23 cellular contexts compared by ENCODE assay signal in genomic region chrX:103733017-103733416, GRCh38. TPM values are rescaled to one million over a fixed set of nuclear protein-coding genes. Genes with fewer than 3 reads are reported as not detected.
"Had no signal": no experiment of that assay in that cellular context is flagged by ENCODE, and none has a peak within 500 bp of the region (broad histone marks: within the 10 kb centered on the region; RNA-seq: fewer than 3 reads in every experiment).

No MANE protein-coding gene starts in this region.

- H3K4me3 Mint-ChIP-seq: activated CD8-positive, alpha-beta T cell treated with anti-CD3 and anti-CD28 coated beads, Interleukin-2, amount 10 ng/mL, durations not matched to agents 7 days and 5 days; activated naive CD8-positive, alpha-beta T cell; central memory CD8-positive, alpha-beta T cell; natural killer cell had no signal

- H3K27me3 Mint-ChIP-seq: activated naive CD8-positive, alpha-beta T cell had no signal

- H3K27ac Mint-ChIP-seq: activated CD8-positive, alpha-beta T cell treated with anti-CD3 and anti-CD28 coated beads, Interleukin-2, amount 10 ng/mL, durations not matched to agents 7 days and 5 days; activated naive CD8-positive, alpha-beta T cell; natural killer cell had no signal

- DNase-seq: activated CD4-positive, alpha-beta T cell treated with anti-CD3 and anti-CD28 coated beads for 1 hour; activated CD4-positive, alpha-beta T cell treated with anti-CD3 and anti-CD28 coated beads, Interleukin-2, amount 50 U/mL, for 1 hour; activated CD8-positive, alpha-beta T cell treated with anti-CD3 and anti-CD28 coated beads, Interleukin-2, amount 10 ng/mL, durations not matched to agents 7 days and 5 days; activated T-cell treated with anti-CD3 and anti-CD28 coated beads, Interleukin-2, amount 50 U/mL, for 1 hour; effector memory CD4-positive, alpha-beta T cell; heart left ventricle; left cardiac atrium; midbrain; natural killer cell; psoas muscle; stimulated activated CD4-positive, alpha-beta T cell treated with anti-CD3 and anti-CD28 coated beads, Interleukin-4, amount 100 ng/mL, for 24 hours; stimulated activated naive CD8-positive, alpha-beta T cell treated with anti-CD3 and anti-CD28 coated beads, Interleukin-15, Interleukin-2, amounts not matched to agents 100 U/mL and 50 U/mL, for 24 hours; T-helper 9 cell had no signal

- H3K4me1 ChIP-seq: gastroesophageal sphincter, psoas muscle had no signal

- H3K36me3 ChIP-seq: gastroesophageal sphincter, heart left ventricle, right atrium auricular region had no signal

- H3K27ac ChIP-seq: gastroesophageal sphincter, heart left ventricle, psoas muscle, right atrium auricular region had no signal

- H3K4me3 ChIP-seq: gastroesophageal sphincter, heart left ventricle, psoas muscle, right atrium auricular region had no signal

- H3K9me3 Mint-ChIP-seq: central memory CD8-positive, alpha-beta T cell; natural killer cell had no signal

- H3K36me3 Mint-ChIP-seq: activated naive CD8-positive, alpha-beta T cell; natural killer cell had no signal

- H3K27me3 ChIP-seq: gastroesophageal sphincter, right atrium auricular region had no signal

- H3K9me3 ChIP-seq: gastroesophageal sphincter, heart left ventricle, psoas muscle, right atrium auricular region had no signal

- ATAC-seq: activated CD8-positive, alpha-beta T cell treated with anti-CD3 and anti-CD28 coated beads, Interleukin-2, amount 10 ng/mL, durations not matched to agents 7 days and 5 days; esophagus mucosa; gastroesophageal sphincter; heart left ventricle; left cardiac atrium; natural killer cell; psoas muscle; stimulated activated naive CD8-positive, alpha-beta T cell treated with anti-CD3 and anti-CD28 coated beads, Interleukin-15, Interleukin-2, amounts not matched to agents 100 U/mL and 50 U/mL, for 24 hours had no signal

RNA-seq across cellular contexts. Expression of gene TMEM31, which starts 22.3 kb away (rescaled TPM):
- total RNA-seq: activated CD8-positive, alpha-beta T cell treated with anti-CD3 and anti-CD28 coated beads, Interleukin-2, amount 10 ng/mL, durations not matched to agents 7 days and 5 days; dermis microvascular lymphatic vessel endothelial cell; esophagus mucosa; gastroesophageal sphincter; heart left ventricle; left cardiac atrium; liver; natural killer cell; osteocyte; psoas muscle; right atrium auricular region; subcutaneous adipose tissue; ureter had no signal

RNA-seq across cellular contexts. Expression of gene PLP1, which starts 43.6 kb away (rescaled TPM):
- total RNA-seq: activated CD8-positive, alpha-beta T cell treated with anti-CD3 and anti-CD28 coated beads, Interleukin-2, amount 10 ng/mL, durations not matched to agents 7 days and 5 days; natural killer cell had no signal
